In genomic region chr17:28548417-28549130, GRCh38 we compare ENCODE assay signal across 12 cellular contexts. TPM values are rescaled to one million over a fixed set of nuclear protein-coding genes. Genes with fewer than 3 reads are reported as not detected.
DNase-seq lines count a peak whose midpoint lies in the region; ATAC-seq and TF ChIP-seq lines count a peak whose summit lies in the region.
"Had no signal": no experiment of that assay in that cellular context is flagged by ENCODE, and none has a peak within 500 bp of the region (broad histone marks: within the 10 kb centered on the region; RNA-seq: fewer than 3 reads in every experiment).

No MANE protein-coding gene starts in this region.

- peak overlapping the region; percentile 94 for H2AFZ ChIP-seq in SU-DHL-6 (ENCODE audit: low read depth, low read length, severe bottlenecking)

- no peak overlapping the region for H3K27ac ChIP-seq in SU-DHL-6 (ENCODE audit: low read depth, low read length)
- peak overlapping the region; percentile 89 for H3K27ac ChIP-seq in effector memory CD4-positive, alpha-beta T cell (ENCODE audit: insufficient read depth, low read length, poor library complexity, severe bottlenecking)
- no peak overlapping the region for H3K27ac ChIP-seq in esophagus muscularis mucosa (replicated peaks in 1 of 4)
- H3K27ac ChIP-seq: ovary had no signal

- TF ChIP-seq CTCF in SU-DHL-6 (IDR thresholded peaks at IDR 0.05; ENCODE audit: insufficient read depth, low read length, poor library complexity, severe bottlenecking) (no peak), esophagus muscularis mucosa (IDR thresholded peaks at IDR 0.05) (no peak)

- peaks cover 43% of the 10 kb centered on the region for H3K4me1 Mint-ChIP-seq in activated CD8-positive, alpha-beta memory T cell treated with anti-CD3 and anti-CD28 coated beads, Interleukin-2, amount 10 ng/mL, durations not matched to agents 7 days and 5 days
- peaks cover 83% of the 10 kb centered on the region for H3K4me1 Mint-ChIP-seq in stimulated activated memory B cell treated with anti-CD40 and anti-IgM and Interleukin-4, amounts not matched to agents 10 μg/mL and 1 μg/mL and 100 μg/mL, for 72 hours

- no peak for DNase-seq in activated CD8-positive, alpha-beta memory T cell treated with anti-CD3 and anti-CD28 coated beads, Interleukin-2, amount 10 ng/mL, durations not matched to agents 7 days and 5 days
- DNase-seq in activated CD8-positive, alpha-beta memory T cell treated with anti-CD3 and anti-CD28 coated beads, Interleukin-2, amount 50 U/mL, for 4 hours, result no peak
- DNase-seq in effector memory CD4-positive, alpha-beta T cell, result no peak
- DNase-seq in NCI-H748 treated with DMSO at 0.1 percent for 48 hours (lab: John Stamatoyannopoulos, UW), result no peak
- no peak for DNase-seq in esophagus muscularis mucosa (ENCODE audit: extremely low spot score)

- no peak overlapping the region for H3K4me3 Mint-ChIP-seq in activated CD8-positive, alpha-beta memory T cell treated with anti-CD3 and anti-CD28 coated beads, Interleukin-2, amount 10 ng/mL, durations not matched to agents 7 days and 5 days
- H3K4me3 Mint-ChIP-seq in stimulated activated memory B cell treated with anti-CD40 and anti-IgM and Interleukin-4, amounts not matched to agents 10 μg/mL and 1 μg/mL and 100 μg/mL, for 72 hours, result peak overlapping the region; percentile 38
- H3K4me3 Mint-ChIP-seq: activated T-cell treated with anti-CD3 and anti-CD28 coated beads, Interleukin-2, amount 50 U/mL, for 4 hours had no signal

- ATAC-seq in activated CD8-positive, alpha-beta memory T cell treated with anti-CD3 and anti-CD28 coated beads, Interleukin-2, amount 10 ng/mL, durations not matched to agents 7 days and 5 days, result no peak
- no peak for ATAC-seq in stimulated activated memory B cell treated with anti-CD40 and anti-IgM and Interleukin-4, amounts not matched to agents 10 μg/mL and 1 μg/mL and 100 μg/mL, for 72 hours
- ATAC-seq in HG02610 (IDR thresholded peaks at IDR 0.05; ENCODE audit: unreplicated experiment), result no peak

- H3K79me2 ChIP-seq in SU-DHL-6 (ENCODE audit: insufficient read depth, low read length), result no peaks in the 10 kb centered on the region

- H3K9ac ChIP-seq in SU-DHL-6 (ENCODE audit: low read length), result no peak overlapping the region

- TF ChIP-seq POLR2A in esophagus muscularis mucosa (IDR thresholded peaks at IDR 0.05; ENCODE audit: low read depth), result no peak

- CTCF ChIA-PET in activated CD8-positive, alpha-beta memory T cell treated with anti-CD3 and anti-CD28 coated beads, Interleukin-2, amount 10 ng/mL, durations not matched to agents 7 days and 5 days (lab: Charles Lee), result interaction anchor here (0.7 to 5.1 kb wide), 15 partner anchors 12 to 201 kb away, joined by 3 to 28 read pairs (median 3); partner anchors contain the start of genes ALDOC, PIGS, POLDIP2 and SARM1

- no peaks in the 10 kb centered on the region for H3K9me3 ChIP-seq in SU-DHL-6 (ENCODE audit: insufficient read depth, low read length)
- no peaks in the 10 kb centered on the region for H3K9me3 ChIP-seq in effector memory CD4-positive, alpha-beta T cell (ENCODE audit: control insufficient read depth, low read length)
- H3K9me3 ChIP-seq in esophagus muscularis mucosa, result no peaks in the 10 kb centered on the region
- H3K9me3 ChIP-seq: ovary, transverse colon had no signal

- H3K4me2 ChIP-seq in SU-DHL-6 (ENCODE audit: low read depth, low read length, poor library complexity, severe bottlenecking), result no peak overlapping the region

- peaks cover 4% of the 10 kb centered on the region; the same call in 1 of the 2 replicates for H3F3A ChIP-seq in SU-DHL-6 (ENCODE audit: insufficient read depth)

- H3K4me3 ChIP-seq in SU-DHL-6 (ENCODE audit: insufficient read depth, low read length, poor library complexity, severe bottlenecking), result no peak overlapping the region
- H3K4me3 ChIP-seq in effector memory CD4-positive, alpha-beta T cell (ENCODE audit: insufficient read depth, low read depth, low read length, poor library complexity, severe bottlenecking), result no peak overlapping the region
- H3K4me3 ChIP-seq in esophagus muscularis mucosa, result no peak overlapping the region
- H3K4me3 ChIP-seq: ovary, transverse colon had no signal

- H3K4me1 ChIP-seq in effector memory CD4-positive, alpha-beta T cell (ENCODE audit: control insufficient read depth, insufficient read depth, low read length, poor library complexity, severe bottlenecking), result peaks cover 40% of the 10 kb centered on the region
- H3K4me1 ChIP-seq in esophagus muscularis mucosa, result peaks cover 16 to 46% (median 35%) of the 10 kb centered on the region in 4 donors

- no peaks in the 10 kb centered on the region for H3K27me3 Mint-ChIP-seq in activated CD8-positive, alpha-beta memory T cell treated with anti-CD3 and anti-CD28 coated beads, Interleukin-2, amount 10 ng/mL, durations not matched to agents 7 days and 5 days
- H3K27me3 Mint-ChIP-seq in stimulated activated memory B cell treated with anti-CD40 and anti-IgM and Interleukin-4, amounts not matched to agents 10 μg/mL and 1 μg/mL and 100 μg/mL, for 72 hours, result no peaks in the 10 kb centered on the region

- H3K36me3 ChIP-seq in SU-DHL-6 (ENCODE audit: low read length), result no peaks in the 10 kb centered on the region
- H3K36me3 ChIP-seq in effector memory CD4-positive, alpha-beta T cell (ENCODE audit: control insufficient read depth, insufficient read depth, low read length), result peaks cover 12% of the 10 kb centered on the region
- peaks cover 0 to 21% (median 16%) of the 10 kb centered on the region in 4 donors for H3K36me3 ChIP-seq in esophagus muscularis mucosa
- H3K36me3 ChIP-seq: ovary had no signal

- H3K27ac Mint-ChIP-seq in activated CD8-positive, alpha-beta memory T cell treated with anti-CD3 and anti-CD28 coated beads, Interleukin-2, amount 10 ng/mL, durations not matched to agents 7 days and 5 days, result peak overlapping the region; percentile 87
- H3K27ac Mint-ChIP-seq in stimulated activated memory B cell treated with anti-CD40 and anti-IgM and Interleukin-4, amounts not matched to agents 10 μg/mL and 1 μg/mL and 100 μg/mL, for 72 hours, result peak overlapping the region; percentile 86

- no peaks in the 10 kb centered on the region for H4K20me1 ChIP-seq in SU-DHL-6 (ENCODE audit: low read depth, low read length)

- H3K36me3 Mint-ChIP-seq in activated CD8-positive, alpha-beta memory T cell treated with anti-CD3 and anti-CD28 coated beads, Interleukin-2, amount 10 ng/mL, durations not matched to agents 7 days and 5 days, result peaks cover 6% of the 10 kb centered on the region
- H3K36me3 Mint-ChIP-seq in stimulated activated memory B cell treated with anti-CD40 and anti-IgM and Interleukin-4, amounts not matched to agents 10 μg/mL and 1 μg/mL and 100 μg/mL, for 72 hours, result peaks cover 18% of the 10 kb centered on the region

- intact Hi-C loops in esophagus muscularis mucosa (cut with DNase I), result loop anchor here (5.0 kb wide), 1 partner anchor 64 kb away; the partner anchor contains the start of gene RSKR

- 87% methylated on average over 6 of the region's 6 CpGs for WGBS in esophagus muscularis mucosa

- H3K27me3 ChIP-seq in SU-DHL-6 (ENCODE audit: low read length) (no peaks in the 10 kb centered on the region), esophagus muscularis mucosa (no peaks in the 10 kb centered on the region)
- no peaks in the 10 kb centered on the region for H3K27me3 ChIP-seq in effector memory CD4-positive, alpha-beta T cell (replicated peaks; ENCODE audit: control insufficient read depth, insufficient read depth, low read length, poor library complexity, severe bottlenecking)
- H3K27me3 ChIP-seq: ovary, transverse colon had no signal

- TF ChIP-seq EP300 in esophagus muscularis mucosa (IDR thresholded peaks at IDR 0.05), result no peak

- no peaks in the 10 kb centered on the region for H3K9me3 Mint-ChIP-seq in activated CD8-positive, alpha-beta memory T cell treated with anti-CD3 and anti-CD28 coated beads, Interleukin-2, amount 10 ng/mL, durations not matched to agents 7 days and 5 days (ENCODE audit: low read depth)
- no peaks in the 10 kb centered on the region for H3K9me3 Mint-ChIP-seq in stimulated activated memory B cell treated with anti-CD40 and anti-IgM and Interleukin-4, amounts not matched to agents 10 μg/mL and 1 μg/mL and 100 μg/mL, for 72 hours
- H3K9me3 Mint-ChIP-seq: activated T-cell treated with anti-CD3 and anti-CD28 coated beads, Interleukin-2, amount 50 U/mL, for 4 hours had no signal

- no peaks in the 10 kb centered on the region for H3K9me2 ChIP-seq in SU-DHL-6 (replicated peaks; ENCODE audit: insufficient read depth, low read length)

RNA-seq across cellular contexts. Expression of gene UNC119, which starts 3.9 kb away (rescaled TPM):
- total RNA-seq in activated CD8-positive, alpha-beta memory T cell treated with anti-CD3 and anti-CD28 coated beads, Interleukin-2, amount 10 ng/mL, durations not matched to agents 7 days and 5 days, result 10 to 100 TPM; 41.2 to 59.0 TPM
- total RNA-seq in esophagus muscularis mucosa, result 10 to 100 TPM; 16.1 to 36.3 (median 23.2) TPM

RNA-seq across cellular contexts. Expression of gene PIGS, which starts 22.8 kb away (rescaled TPM):
- 10 to 100 TPM; 61.0 to 66.2 TPM for total RNA-seq in activated CD8-positive, alpha-beta memory T cell treated with anti-CD3 and anti-CD28 coated beads, Interleukin-2, amount 10 ng/mL, durations not matched to agents 7 days and 5 days
- 10 to 100 TPM; 41.9 to 55.5 (median 47.2) TPM for total RNA-seq in esophagus muscularis mucosa

RNA-seq across cellular contexts. Expression of gene ALDOC, which starts 28.1 kb away (rescaled TPM):
- total RNA-seq in activated CD8-positive, alpha-beta memory T cell treated with anti-CD3 and anti-CD28 coated beads, Interleukin-2, amount 10 ng/mL, durations not matched to agents 7 days and 5 days, result 10 to 100 TPM; 36.9 to 52.0 TPM
- total RNA-seq in esophagus muscularis mucosa, result 10 to 100 TPM; 21.6 to 49.5 (median 27.5) TPM

RNA-seq across cellular contexts. Expression of gene FOXN1, which starts 42.4 kb away (rescaled TPM):
- total RNA-seq in activated CD8-positive, alpha-beta memory T cell treated with anti-CD3 and anti-CD28 coated beads, Interleukin-2, amount 10 ng/mL, durations not matched to agents 7 days and 5 days, result not detected
- not detected for total RNA-seq in esophagus muscularis mucosa
- total RNA-seq: activated T-cell treated with anti-CD3 and anti-CD28 coated beads, Interleukin-2, amount 50 U/mL, for 4 hours; lung microvascular endothelial cell; ovary had no signal

RNA-seq across cellular contexts. Expression of gene SPAG5, which starts 50.3 kb away (rescaled TPM):
- 100 to 1,000 TPM; 151 to 197 TPM for total RNA-seq in activated CD8-positive, alpha-beta memory T cell treated with anti-CD3 and anti-CD28 coated beads, Interleukin-2, amount 10 ng/mL, durations not matched to agents 7 days and 5 days
- 1 to 10 TPM in 1 of 4 donors, under 1 TPM in 3; 0.83 to 1.7 (median 0.97) TPM for total RNA-seq in esophagus muscularis mucosa
